15 cellular contexts compared by ENCODE assay signal in the genomic region with DNA sequence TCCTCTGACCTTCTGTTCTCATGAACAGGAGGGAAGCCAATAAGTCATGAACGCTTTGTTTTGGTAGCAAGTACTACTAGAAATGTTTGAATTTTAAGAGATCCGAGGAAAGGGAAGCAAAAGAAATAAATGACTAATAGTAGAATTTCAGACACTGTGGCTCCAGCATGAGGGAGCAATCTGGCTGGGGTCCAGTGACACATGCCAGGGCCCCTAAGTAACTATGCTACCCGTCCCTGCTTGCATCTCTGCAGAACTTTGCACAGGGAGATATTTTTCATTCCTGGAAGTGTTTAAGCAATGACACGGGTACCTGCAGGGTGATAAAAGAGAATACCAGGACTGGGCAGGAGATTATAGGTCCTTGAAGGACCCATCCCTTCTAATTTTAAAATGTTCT. TPM values are rescaled to one million over a fixed set of nuclear protein-coding genes. Genes with fewer than 3 reads are reported as not detected.
DNase-seq lines count a peak whose midpoint lies in the region; ATAC-seq, FAIRE-seq and TF ChIP-seq lines count a peak whose summit lies in the region.
"Had no signal": no experiment of that assay in that cellular context is flagged by ENCODE, and none has a peak within 500 bp of the region (broad histone marks: within the 10 kb centered on the region; RNA-seq: fewer than 3 reads in every experiment).

No MANE protein-coding gene starts in this region.

- WGBS in spleen, 5 donors, result 58 to 79% (median 71%) methylated on average over 4 of the region's 4 CpGs

- TF ChIP-seq CTCF in fibroblast of lung (conservative IDR thresholded peaks at IDR 0.05 in 1 of 2, IDR thresholded peaks at IDR 0.05 in 1 of 2; ENCODE audit: low read depth in 1 of 2, low read length in 2 of 2) (no peak), spleen (IDR thresholded peaks at IDR 0.05 in 8 of 11, conservative IDR thresholded peaks at IDR 0.05 in 3 of 11) (no peak)

- TF ChIP-seq POLR2A in GM12892 (IDR thresholded peaks at IDR 0.05; ENCODE audit: low read depth, low read length), result no peak
- no peak for TF ChIP-seq POLR2A in spleen (IDR thresholded peaks at IDR 0.05)

- H3K79me2 ChIP-seq in fibroblast of lung (ENCODE audit: control insufficient read depth, insufficient read depth, low read length), result no peaks in the 10 kb centered on the region

- no peaks in the 10 kb centered on the region for H3K36me3 ChIP-seq in fibroblast of lung (ENCODE audit: control insufficient read depth, insufficient read depth, low read length)
- no peaks in the 10 kb centered on the region for H3K36me3 ChIP-seq in skeletal muscle satellite cell (ENCODE audit: insufficient read depth, low read length)
- H3K36me3 ChIP-seq in spleen, result no peaks in the 10 kb centered on the region
- H3K36me3 ChIP-seq: gastroesophageal sphincter had no signal

- H3K27ac ChIP-seq in fibroblast of lung (ENCODE audit: insufficient read depth, low read length) (peak overlapping the region; percentile 83), spleen (no peak overlapping the region)
- H3K27ac ChIP-seq: HL-60 had no signal

- H2AFZ ChIP-seq in fibroblast of lung (ENCODE audit: low read length), result no peak overlapping the region

- peaks cover 17% of the 10 kb centered on the region for H3K4me1 ChIP-seq in fibroblast of lung (ENCODE audit: control insufficient read depth, extremely low read depth, insufficient read depth, low read length)
- peaks cover 26% of the 10 kb centered on the region for H3K4me1 ChIP-seq in skeletal muscle satellite cell (ENCODE audit: control insufficient read depth, insufficient read depth, low read length)
- H3K4me1 ChIP-seq in spleen, result peaks cover 0 to 22% (median 5%) of the 10 kb centered on the region in 6 donors

- H3K4me3 ChIP-seq in fibroblast of lung (replicated peaks in 1 of 4; ENCODE audit: control extremely low read depth in 1 of 4, insufficient read depth in 1 of 4, low read depth in 3 of 4, low read length in 4 of 4), result no peak overlapping the region
- H3K4me3 ChIP-seq in skeletal muscle satellite cell (ENCODE audit: low read length), result peak overlapping the region; percentile 10
- no peak overlapping the region for H3K4me3 ChIP-seq in spleen

- peak; percentile 66 for DNase-seq in EL
- DNase-seq in RPMI7951 (ENCODE audit: low read depth), result peak; percentile 34
- peak; percentile 9 to 67 for DNase-seq in fibroblast of lung (ENCODE audit: low read depth in 2 of 2)
- DNase-seq in GM12892 (ENCODE audit: insufficient read length), result no peak
- DNase-seq in spleen, result no peak
- no peak for DNase-seq in stimulated activated naive CD8-positive, alpha-beta T cell treated with anti-CD3 and anti-CD28 coated beads, Interleukin-15, Interleukin-2, amounts not matched to agents 100 U/mL and 50 U/mL, for 24 hours
- DNase-seq in left lobe of liver (ENCODE audit: low spot score), result no peak
- DNase-seq: aorta had no signal

- H3K4me2 ChIP-seq in fibroblast of lung (ENCODE audit: extremely low read depth, insufficient read depth, low read length) (no peak overlapping the region), skeletal muscle satellite cell (ENCODE audit: low read length) (peak overlapping the region; percentile 94)

- FAIRE-seq in GM12892 (lab: Jason Lieb, UNC), result no peak

- H3K9me3 ChIP-seq in fibroblast of lung (ENCODE audit: control insufficient read depth, insufficient read depth, low read depth, low read length), result no peaks in the 10 kb centered on the region
- no peaks in the 10 kb centered on the region for H3K9me3 ChIP-seq in skeletal muscle satellite cell (replicated peaks; ENCODE audit: low read length)
- no peaks in the 10 kb centered on the region for H3K9me3 ChIP-seq in spleen
- H3K9me3 ChIP-seq: gastroesophageal sphincter had no signal

- no peak for ATAC-seq in stimulated activated naive CD8-positive, alpha-beta T cell treated with anti-CD3 and anti-CD28 coated beads, Interleukin-15, Interleukin-2, amounts not matched to agents 100 U/mL and 50 U/mL, for 24 hours
- no peak for ATAC-seq in left lobe of liver

- H3K27me3 ChIP-seq in fibroblast of lung (ENCODE audit: control insufficient read depth, insufficient read depth, low read length), result no peaks in the 10 kb centered on the region
- H3K27me3 ChIP-seq in skeletal muscle satellite cell (ENCODE audit: control insufficient read depth, insufficient read depth, low read length), result no peaks in the 10 kb centered on the region
- H3K27me3 ChIP-seq in spleen (replicated peaks in 1 of 7), result peaks cover 0 to 15% (median 2%) of the 10 kb centered on the region in 7 donors
- H3K27me3 ChIP-seq: gastroesophageal sphincter had no signal

- H3K9ac ChIP-seq in fibroblast of lung (ENCODE audit: insufficient read depth, low read length) (no peak overlapping the region), skeletal muscle satellite cell (ENCODE audit: low read depth, low read length) (peak overlapping the region; percentile 82)

- no peaks in the 10 kb centered on the region for H4K20me1 ChIP-seq in fibroblast of lung (ENCODE audit: control insufficient read depth, extremely low read depth, insufficient read depth, low read length)

- intact Hi-C loops in spleen (cut with DNase I; ENCODE audit: low total_unique reads), result loop anchor here (10.0 kb wide), 1 partner anchor 459 kb away; no protein-coding TSS in a partner anchor

RNA-seq across cellular contexts. Expression of a gene that starts 7.3 kb away (rescaled TPM):
- not detected in 2 replicates for total RNA-seq in RPMI7951 (2014; rRNA removed; shearing (Covaris generic))
- total RNA-seq in fibroblast of lung, result 8.5 and 15.0 TPM in 2 replicates
- polyA plus RNA-seq in fibroblast of lung, result 17.5 and 18.8 TPM in 2 replicates
- polyA plus RNA-seq in fibroblast of lung (2012), result 19.6 and 21.9 TPM in 2 replicates
- 16.6 and 17.2 TPM in 2 replicates for polyA minus RNA-seq in fibroblast of lung (ENCODE audit: low replicate concordance)
- under 0.01 and 0.25 TPM in 2 replicates for total RNA-seq in skeletal muscle satellite cell (2012; rRNA removed)
- not detected for polyA plus RNA-seq in GM12892 (2012; ENCODE audit: missing spikeins)
- total RNA-seq in spleen, result 1 to 10 TPM in 2 of 7 donors, under 1 TPM in 4, not detected in 1; 0.39 to 2.5 (median 0.73) TPM
- 1 to 10 TPM in 1 of 3 donors, under 1 TPM in 2; 0.30 to 1.1 (median 0.48) TPM for polyA plus RNA-seq in spleen
- total RNA-seq in left lobe of liver, result 0.15 TPM
- total RNA-seq: activated CD8-positive, alpha-beta memory T cell treated with anti-CD3 and anti-CD28 coated beads for 36 hours; activated T-helper 2 cell treated with anti-CD3 and anti-CD28 coated beads, Interferon-gamma antibody, Interleukin-2, Interleukin-4, amounts not matched to agents 10 μg/mL and 5 μg/mL and 100 μg/mL, durations not matched to agents 14 hours and 24 hours and 36 hours; CD4-positive, CD25-positive, alpha-beta regulatory T cell had no signal

RNA-seq across cellular contexts. Expression of a gene that starts 12.8 kb away (rescaled TPM):
- total RNA-seq in RPMI7951 (2014; rRNA removed; shearing (Covaris generic)), result 2.3 and 2.5 TPM in 2 replicates
- total RNA-seq in fibroblast of lung, result 23.4 and 24.9 TPM in 2 replicates
- 14.9 and 18.2 TPM in 2 replicates for polyA plus RNA-seq in fibroblast of lung
- polyA plus RNA-seq in fibroblast of lung (2012), result 22.3 and 26.8 TPM in 2 replicates
- 54.4 and 58.7 TPM in 2 replicates for polyA minus RNA-seq in fibroblast of lung (ENCODE audit: low replicate concordance)
- 15.5 and 45.9 TPM in 2 replicates for total RNA-seq in skeletal muscle satellite cell (2012; rRNA removed)
- not detected for polyA plus RNA-seq in GM12892 (2012; ENCODE audit: missing spikeins)
- 1 to 10 TPM; 1.1 to 6.9 (median 3.1) TPM for total RNA-seq in spleen
- polyA plus RNA-seq in spleen, result 1 to 10 TPM in 1 of 3 donors, under 1 TPM in 2; 0.41 to 1.9 (median 0.43) TPM
- total RNA-seq in left lobe of liver, result 0.15 TPM
- total RNA-seq: activated CD8-positive, alpha-beta memory T cell treated with anti-CD3 and anti-CD28 coated beads for 36 hours; activated T-helper 2 cell treated with anti-CD3 and anti-CD28 coated beads, Interferon-gamma antibody, Interleukin-2, Interleukin-4, amounts not matched to agents 10 μg/mL and 5 μg/mL and 100 μg/mL, durations not matched to agents 14 hours and 24 hours and 36 hours; CD4-positive, CD25-positive, alpha-beta regulatory T cell had no signal
- polyA plus RNA-seq: CD4-positive, CD25-positive, alpha-beta regulatory T cell; immature natural killer cell had no signal

Comparison
In these comparisons a context has a peak if more than half of its experiments do, and no peak if none do; other contexts are left out.
1. DNase-seq: peak in EL (single experiment), RPMI7951 (single experiment) and fibroblast of lung (2 of 2); none in GM12892 (single experiment), spleen (single experiment), stimulated activated naive CD8-positive, alpha-beta T cell treated with anti-CD3 and anti-CD28 coated beads, Interleukin-15, Interleukin-2, amounts not matched to agents 100 U/mL and 50 U/mL, for 24 hours (single experiment) and left lobe of liver (single experiment).